9 cellular contexts compared by ENCODE assay signal in the genomic region with DNA sequence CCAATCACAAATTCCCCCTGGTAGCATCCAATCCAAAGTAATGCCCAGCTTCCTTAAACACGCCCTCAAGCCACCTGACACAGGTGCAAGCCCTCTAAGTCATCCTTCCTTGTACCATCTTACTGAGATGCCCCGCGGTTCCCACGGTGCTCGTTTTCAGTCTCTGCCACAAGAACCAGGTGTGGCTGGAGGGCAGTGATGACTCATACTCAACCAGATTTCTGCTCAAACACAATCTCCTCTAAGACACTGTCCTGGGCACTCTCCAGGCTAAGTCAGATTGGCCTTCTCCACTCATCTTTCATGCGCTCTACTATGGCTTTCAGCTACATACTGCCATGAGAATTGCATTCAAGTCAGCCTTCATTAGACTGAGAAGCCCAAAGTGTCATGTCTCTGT. TPM values are rescaled to one million over a fixed set of nuclear protein-coding genes. Genes with fewer than 3 reads are reported as not detected.
DNase-seq lines count a peak whose midpoint lies in the region; ATAC-seq, FAIRE-seq and TF ChIP-seq lines count a peak whose summit lies in the region.
"Had no signal": no experiment of that assay in that cellular context is flagged by ENCODE, and none has a peak within 500 bp of the region (broad histone marks: within the 10 kb centered on the region; RNA-seq: fewer than 3 reads in every experiment).

No MANE protein-coding gene starts in this region.

- DNase-seq in MCF 10A (ENCODE audit: unreplicated experiment) (peak; percentile 80), breast epithelium (ENCODE audit: low spot score in 2 of 2) (no peak), activated B cell treated with CpG ODN at 0.5 μM for 24 hours (no peak), urothelium cell line (ENCODE audit: low spot score) (peak; percentile 11), NCI-H524 (lab: John Stamatoyannopoulos, UW) (no peak), SJCRH30 (no peak), NCI-H1436 treated with DMSO at 0.1 percent for 48 hours (lab: John Stamatoyannopoulos, UW) (no peak)

- no peak for FAIRE-seq in urothelium cell line (lab: Jason Lieb, UNC)

- H3K4me1 Mint-ChIP-seq in MCF 10A (ENCODE audit: insufficient read depth, unreplicated experiment) (peaks cover 12% of the 10 kb centered on the region), activated B cell treated with CpG ODN at 0.5 μM for 24 hours (peaks cover 75% of the 10 kb centered on the region)

- CTCF ChIA-PET in MCF 10A (lab: Yijun Ruan, JAX): interaction anchor here (0.6 to 1.6 kb wide), 4 partner anchors 27 to 434 kb away, joined by 3 to 5 read pairs (median 4); no protein-coding TSS in a partner anchor
- CTCF ChIA-PET in activated B cell treated with CpG ODN at 0.5 μM for 24 hours (lab: Charles Lee): no interaction called here

- intact Hi-C loops in MCF 10A (cut with micrococcal nuclease) (no loop called here), breast epithelium (cut with DNase I; ENCODE audit: low total_unique reads) (no loop called here), activated B cell treated with CpG ODN at 0.5 μM for 24 hours (cut with micrococcal nuclease) (loop anchor here (2.0 kb wide), 1 partner anchor 13 kb away; no protein-coding TSS in a partner anchor)

- H3K4me3 Mint-ChIP-seq in MCF 10A (ENCODE audit: unreplicated experiment): no peak overlapping the region
- H3K4me3 Mint-ChIP-seq in activated B cell treated with CpG ODN at 0.5 μM for 24 hours: peak overlapping the region; percentile 46

- no peak for TF ChIP-seq POLR2A in breast epithelium (IDR thresholded peaks at IDR 0.05)

- H3K36me3 Mint-ChIP-seq in MCF 10A (ENCODE audit: insufficient read depth, unreplicated experiment) (no peaks in the 10 kb centered on the region), activated B cell treated with CpG ODN at 0.5 μM for 24 hours (ENCODE audit: low read depth) (peaks cover 12% of the 10 kb centered on the region)

- peaks cover 0 to 19% of the 10 kb centered on the region in 2 donors for H3K27me3 ChIP-seq in breast epithelium
- H3K27me3 ChIP-seq in SJCRH30: no peaks in the 10 kb centered on the region

- H3K27ac ChIP-seq in breast epithelium: no peak overlapping the region
- no peak overlapping the region for H3K27ac ChIP-seq in SJCRH30

- POLR2A ChIA-PET in MCF 10A (lab: Yijun Ruan, JAX): interaction anchor here (0.6 kb wide), 1 partner anchor 17 kb away, joined by 3 read pairs; no protein-coding TSS in a partner anchor
- POLR2A ChIA-PET in activated B cell treated with CpG ODN at 0.5 μM for 24 hours (lab: Charles Lee): interaction anchor here (0.6 to 0.9 kb wide), 2 partner anchors 11 to 28 kb away, joined by 4 to 6 read pairs; no protein-coding TSS in a partner anchor

- no TSS peak for BruUV-seq in MCF 10A (replicated peaks; lab: Mats Ljungman, UMichigan)

- no peak overlapping the region for H3K4me3 ChIP-seq in breast epithelium
- H3K4me3 ChIP-seq in SJCRH30: no peak overlapping the region

- ATAC-seq in HG02981 (IDR thresholded peaks at IDR 0.05; ENCODE audit: unreplicated experiment): peak; percentile 40
- ATAC-seq in activated B cell treated with CpG ODN at 0.5 μM for 24 hours (ENCODE audit: low read depth): no peak

- H3K27ac Mint-ChIP-seq in MCF 10A (ENCODE audit: low read depth, unreplicated experiment): no peak overlapping the region
- peak overlapping the region; percentile 86 for H3K27ac Mint-ChIP-seq in activated B cell treated with CpG ODN at 0.5 μM for 24 hours
- H3K27ac Mint-ChIP-seq: activated T-helper 2 cell treated with anti-CD3 and anti-CD28 coated beads, Interferon-gamma antibody, Interleukin-2, Interleukin-4, amounts not matched to agents 10 μg/mL and 5 μg/mL and 100 μg/mL, durations not matched to agents 14 hours and 24 hours and 36 hours had no signal

- no peak for TF ChIP-seq CTCF in MCF 10A (IDR thresholded peaks at IDR 0.05; ENCODE audit: unreplicated experiment)
- TF ChIP-seq CTCF in breast epithelium (IDR thresholded peaks at IDR 0.05): no peak
- TF ChIP-seq CTCF in activated B cell treated with CpG ODN at 0.5 μM for 24 hours (IDR thresholded peaks at IDR 0.05): no peak

- H3K9me3 Mint-ChIP-seq in MCF 10A (ENCODE audit: unreplicated experiment): no peaks in the 10 kb centered on the region
- H3K9me3 Mint-ChIP-seq in activated B cell treated with CpG ODN at 0.5 μM for 24 hours: no peaks in the 10 kb centered on the region
- H3K9me3 Mint-ChIP-seq: activated T-helper 2 cell treated with anti-CD3 and anti-CD28 coated beads, Interferon-gamma antibody, Interleukin-2, Interleukin-4, amounts not matched to agents 10 μg/mL and 5 μg/mL and 100 μg/mL, durations not matched to agents 14 hours and 24 hours and 36 hours had no signal

- H3K4me1 ChIP-seq in breast epithelium (peaks cover 0 to 3% of the 10 kb centered on the region in 2 donors), SJCRH30 (no peaks in the 10 kb centered on the region)

- H3K27me3 Mint-ChIP-seq in MCF 10A (ENCODE audit: insufficient read depth, unreplicated experiment) (peaks cover 41% of the 10 kb centered on the region), activated B cell treated with CpG ODN at 0.5 μM for 24 hours (no peaks in the 10 kb centered on the region)

- H3K9me3 ChIP-seq in breast epithelium: no peaks in the 10 kb centered on the region
- no peaks in the 10 kb centered on the region for H3K9me3 ChIP-seq in SJCRH30 (replicated peaks)

- H3K36me3 ChIP-seq in breast epithelium (no peaks in the 10 kb centered on the region), SJCRH30 (no peaks in the 10 kb centered on the region; the same call in 1 of the 2 replicates)

RNA-seq across cellular contexts. Expression of gene SH3KBP1, which starts 3.5 kb away (rescaled TPM):
- total RNA-seq in MCF 10A (2022) (47.3 and 66.1 TPM in 2 replicates), breast epithelium (10 to 100 TPM; 17.9 to 50.4 (median 21.0) TPM), activated B cell treated with CpG ODN at 0.5 μM for 24 hours (86.3 and 101 TPM in 2 replicates)
- total RNA-seq in SJCRH30 (2014; rRNA removed; shearing (Covaris generic)): 64.2 and 66.1 TPM in 2 replicates

Comparison
In these comparisons a context has a peak if more than half of its experiments do, and no peak if none do; other contexts are left out.
1. DNase-seq: peak in MCF 10A (single experiment) and urothelium cell line (single experiment); none in breast epithelium (0 of 2), activated B cell treated with CpG ODN at 0.5 μM for 24 hours (single experiment), NCI-H524 (0 of 2), SJCRH30 (0 of 2) and NCI-H1436 treated with DMSO at 0.1 percent for 48 hours (single experiment).